In genomic region chr3:72112435-72112834, GRCh38 we compare ENCODE assay signal across 24 cellular contexts.
A peak's percentile ranks its signal among the peaks of the same experiment; 100 is the strongest.
DNase-seq lines count a peak whose midpoint lies in the region; ATAC-seq, FAIRE-seq and TF ChIP-seq lines count a peak whose summit lies in the region.
"Had no signal": no experiment of that assay in that cellular context is flagged by ENCODE, and none has a peak within 500 bp of the region (broad histone marks: within the 10 kb centered on the region; RNA-seq: fewer than 3 reads in every experiment).

No MANE protein-coding gene starts in this region.

- TF ChIP-seq CTCF in HepG2 (CRISPR knock-in tag; IDR thresholded peaks at IDR 0.05), result no peak
- no peak for TF ChIP-seq CTCF in right lobe of liver (IDR thresholded peaks at IDR 0.05)
- TF ChIP-seq CTCF in HEK293 (tag by site-specific recombination; IDR thresholded peaks at IDR 0.05), result no peak
- TF ChIP-seq CTCF in H1 (IDR thresholded peaks at IDR 0.05; ENCODE audit: control extremely low read depth in 1 of 3, insufficient read depth in 1 of 3, low read depth in 1 of 3, low read length in 3 of 3), result no peak

- TF ChIP-seq RAD21 in HepG2 (CRISPR knock-in tag; IDR thresholded peaks at IDR 0.05) (no peak), H1 (IDR thresholded peaks at IDR 0.05 in 1 of 2, conservative IDR thresholded peaks at IDR 0.05 in 1 of 2; ENCODE audit: low read depth in 2 of 2, low read length in 2 of 2) (no peak)

- H3K4ac ChIP-seq in H1 (replicated peaks; ENCODE audit: insufficient read length, low read depth, low read length), result no peak overlapping the region

- ATAC-seq in HepG2 (no peak), right lobe of liver (no peak), GM18907 (IDR thresholded peaks at IDR 0.05; ENCODE audit: unreplicated experiment) (no peak)
- ATAC-seq: GM12878 had no signal

- H3K9me3 ChIP-seq in HepG2 (ENCODE audit: low read length), result no peaks in the 10 kb centered on the region
- no peaks in the 10 kb centered on the region for H3K9me3 ChIP-seq in right lobe of liver
- no peaks in the 10 kb centered on the region for H3K9me3 ChIP-seq in HEK293 (ENCODE audit: control insufficient read depth, insufficient read depth, low read depth, low read length)
- H3K9me3 ChIP-seq in H1 (ENCODE audit: insufficient read depth in 2 of 2, low read depth in 1 of 2, low read length in 1 of 2), result no peaks in the 10 kb centered on the region
- H3K9me3 ChIP-seq: BE2C, BLaER1 had no signal

- CTCF ChIA-PET in HepG2 (lab: Yijun Ruan, JAX; ENCODE audit: low intra/inter-chr PET ratio, low total read pairs) (no interaction called here), HEK293 (lab: Yijun Ruan, JAX) (interaction anchor here (0.6 kb wide), 1 partner anchor 31 kb away, joined by 5 read pairs; no protein-coding TSS in a partner anchor), H1 (lab: Charles Lee; ENCODE audit: partially characterized antibody) (interaction anchor here (1.3 kb wide), 1 partner anchor 710 kb away, joined by 3 read pairs; no protein-coding TSS in a partner anchor)

- intact Hi-C loops in HepG2 (cut with micrococcal nuclease; ENCODE audit: unreplicated experiment) (no loop called here), right lobe of liver (cut with DNase I) (no loop called here)

- H3K14ac ChIP-seq in H1 (ENCODE audit: insufficient read length), result no peak overlapping the region

- H4K5ac ChIP-seq in H1 (ENCODE audit: insufficient read length, low read depth, low read length), result no peak overlapping the region

- no peak for FAIRE-seq in HepG2 (lab: Jason Lieb, UNC)
- FAIRE-seq in H1 (lab: Jason Lieb, UNC), result no peak
- FAIRE-seq: GM12878 had no signal

- no peaks in the 10 kb centered on the region for H3K79me2 ChIP-seq in HepG2 (ENCODE audit: insufficient read depth, low read length)
- no peaks in the 10 kb centered on the region for H3K79me2 ChIP-seq in H1 (ENCODE audit: control insufficient read depth in 1 of 2, insufficient read depth in 2 of 2, low read length in 2 of 2)

- POLR2A ChIA-PET in HepG2 (lab: Yijun Ruan, JAX), result no interaction called here
- POLR2A ChIA-PET in HEK293 (lab: Yijun Ruan, JAX), result no interaction called here
- POLR2A ChIA-PET in H1 (lab: Charles Lee; ENCODE audit: partially characterized antibody), result no interaction called here

- H4K8ac ChIP-seq in H1 (ENCODE audit: extremely low read depth, insufficient read depth, low read length), result no peak overlapping the region

- H3K56ac ChIP-seq in H1 (replicated peaks; ENCODE audit: insufficient read length, low read depth, low read length), result no peak overlapping the region

- no peak overlapping the region for H3K9ac ChIP-seq in HepG2 (ENCODE audit: insufficient read depth, low read depth, low read length)
- H3K9ac ChIP-seq in H1 (replicated peaks in 1 of 4; ENCODE audit: extremely low read depth in 1 of 4, low read depth in 3 of 4, low read length in 3 of 4), result no peak overlapping the region
- H3K9ac ChIP-seq: BLaER1 had no signal

- H3K27ac ChIP-seq in HepG2 (ENCODE audit: extremely low read length, insufficient read depth, low read length) (no peak overlapping the region), right lobe of liver (no peak overlapping the region), HEK293 (ENCODE audit: extremely low read depth, low read depth, low read length) (no peak overlapping the region), H1 (ENCODE audit: low read depth, low read length) (no peak overlapping the region)
- H3K27ac ChIP-seq: 22Rv1, BLaER1 had no signal

- in situ Hi-C loops in HepG2 (cut with HindIII; ENCODE audit: extremely low pct_ligation_motif_present, low pct_unique_long_range_greater_than_20kb), result no loop called here

- H4K20me1 ChIP-seq in HepG2 (ENCODE audit: insufficient read depth, low read length), result no peaks in the 10 kb centered on the region
- no peaks in the 10 kb centered on the region for H4K20me1 ChIP-seq in H1 (replicated peaks in 1 of 2; ENCODE audit: control insufficient read depth in 1 of 2, insufficient read depth in 2 of 2, low read length in 2 of 2)
- H4K20me1 ChIP-seq: BLaER1 had no signal

- H3K4me3 ChIP-seq in HepG2 (replicated peaks in 1 of 3; ENCODE audit: insufficient read depth in 1 of 3, low read depth in 2 of 3, low read length in 3 of 3), result no peak overlapping the region
- H3K4me3 ChIP-seq in right lobe of liver, result no peak overlapping the region
- H3K4me3 ChIP-seq in HEK293 (ENCODE audit: low read depth, low read length), result no peak overlapping the region
- no peak overlapping the region for H3K4me3 ChIP-seq in H1 (ENCODE audit: extremely low read depth in 1 of 4, insufficient read depth in 2 of 4, low read depth in 3 of 4, low read length in 4 of 4)
- H3K4me3 ChIP-seq: BLaER1, GM12878 had no signal

- H3K23me2 ChIP-seq in H1 (ENCODE audit: low read depth, low read length), result no peaks in the 10 kb centered on the region

- TF ChIP-seq EP300 in HepG2 (IDR thresholded peaks at IDR 0.05; ENCODE audit: low read depth in 2 of 2, low read length in 2 of 2) (no peak), HepG2 (CRISPR knock-in tag; IDR thresholded peaks at IDR 0.05; ENCODE audit: borderline replicate concordance) (no peak), H1 (IDR thresholded peaks at IDR 0.05; ENCODE audit: borderline replicate concordance in 1 of 2, low read depth in 2 of 2, low read length in 2 of 2) (no peak)

- H3K27me3 ChIP-seq in HepG2 (ENCODE audit: control insufficient read depth in 1 of 2, insufficient read depth in 2 of 2, low read length in 2 of 2) (no peaks in the 10 kb centered on the region; a peak in 1 of 5 replicates), right lobe of liver (no peaks in the 10 kb centered on the region), H1 (replicated peaks in 1 of 4; ENCODE audit: control insufficient read depth in 3 of 4, extremely low read depth in 1 of 4, insufficient read depth in 3 of 4, low read length in 3 of 4) (no peaks in the 10 kb centered on the region)
- H3K27me3 ChIP-seq: BE2C, BLaER1 had no signal

- no peak overlapping the region for H2BK12ac ChIP-seq in H1 (ENCODE audit: low read depth, low read length)

- no peaks in the 10 kb centered on the region for H3K79me1 ChIP-seq in H1 (ENCODE audit: low read depth, low read length)

- TF ChIP-seq POLR2A in HepG2 (IDR thresholded peaks at IDR 0.05; ENCODE audit: insufficient read depth in 1 of 2, low read depth in 2 of 2, low read length in 2 of 2) (no peak), right lobe of liver (IDR thresholded peaks at IDR 0.05) (no peak), H1 (IDR thresholded peaks at IDR 0.05; ENCODE audit: control extremely low read depth in 1 of 2, low read depth in 2 of 2, low read length in 2 of 2) (no peak)

- H2AK5ac ChIP-seq in H1 (ENCODE audit: low read depth, low read length), result no peak overlapping the region

- H2BK120ac ChIP-seq in H1 (replicated peaks; ENCODE audit: low read depth, low read length), result no peak overlapping the region

- H3K18ac ChIP-seq in H1 (ENCODE audit: extremely low read depth, low read length), result no peak overlapping the region

- H2AFZ ChIP-seq in HepG2 (ENCODE audit: low read length), result no peak overlapping the region
- no peak overlapping the region for H2AFZ ChIP-seq in H1 (ENCODE audit: low read length)

- no peak overlapping the region for H2BK20ac ChIP-seq in H1 (ENCODE audit: low read length)

- 19% methylated on average over 3 of the region's 3 CpGs for WGBS in HepG2 (ENCODE audit: low lambda C conversion rate)
- 97% methylated on average over 3 of the region's 3 CpGs for WGBS in right lobe of liver (ENCODE audit: insufficient coverage, low coverage, low lambda C conversion rate, missing lambda C conversion rate)
- 78% methylated on average over 3 of the region's 3 CpGs; no CpG with 5 or more reads in 1 of the 2 experiments for WGBS in H1 (ENCODE audit: extremely low coverage in 1 of 2, insufficient coverage in 1 of 2, insufficient read length in 1 of 2, insufficient replicate concordance in 2 of 2, low coverage in 1 of 2, low lambda C conversion rate in 2 of 2, missing lambda C conversion rate in 1 of 2), 2 experiments

- no TSS peak for BruUV-seq in HepG2 (replicated peaks; lab: Mats Ljungman, UMichigan)

- no peak for DNase-seq in HepG2 (ENCODE audit: low spot score)
- no peak for DNase-seq in right lobe of liver
- no peak for DNase-seq in H1 (ENCODE audit: low read depth in 1 of 2, low spot score in 2 of 2)
- no peak for DNase-seq in GM19240 (ENCODE audit: insufficient read length, low spot score)
- no peak for DNase-seq in central memory CD4-positive, alpha-beta T cell
- DNase-seq: ACHN; BE2C; C1 segment of cervical spinal cord; CD4-positive, alpha-beta memory T cell; CD4-positive, CD25-positive, alpha-beta regulatory T cell; CD8-positive, alpha-beta memory T cell; COR-L47; DMS 273 treated with DMSO at 0.1 percent for 48 hours; DMS153; DMS53; DMS79; DND-41; EL; GDM1 had no signal

- no peaks in the 10 kb centered on the region for H3K36me3 ChIP-seq in HepG2 (replicated peaks in 1 of 2; ENCODE audit: control insufficient read depth in 1 of 2, insufficient read depth in 2 of 2, low read length in 2 of 2)
- no peaks in the 10 kb centered on the region for H3K36me3 ChIP-seq in right lobe of liver
- no peaks in the 10 kb centered on the region for H3K36me3 ChIP-seq in HEK293 (ENCODE audit: control insufficient read depth in 2 of 2, insufficient read depth in 1 of 2, low read length in 2 of 2)
- no peaks in the 10 kb centered on the region for H3K36me3 ChIP-seq in H1 (ENCODE audit: control insufficient read depth in 2 of 4, insufficient read depth in 4 of 4, low read length in 3 of 4)
- H3K36me3 ChIP-seq: BE2C, BLaER1 had no signal

- H2BK15ac ChIP-seq in H1 (ENCODE audit: low read length), result no peak overlapping the region

- no peak overlapping the region for H2BK5ac ChIP-seq in H1 (ENCODE audit: low read depth, low read length)

- H4K91ac ChIP-seq in H1 (replicated peaks; ENCODE audit: insufficient read length, low read length), result no peak overlapping the region

- H3K23ac ChIP-seq in H1 (ENCODE audit: insufficient read length), result no peak overlapping the region

- H3K4me2 ChIP-seq in HepG2 (ENCODE audit: low read depth, low read length) (no peak overlapping the region), H1 (ENCODE audit: insufficient read depth in 1 of 2, low read depth in 2 of 2, low read length in 2 of 2) (no peak overlapping the region)
- H3K4me2 ChIP-seq: BLaER1 had no signal

- H3K4me1 ChIP-seq in HepG2 (ENCODE audit: insufficient read depth, low read length) (no peaks in the 10 kb centered on the region), right lobe of liver (no peaks in the 10 kb centered on the region), HEK293 (ENCODE audit: control insufficient read depth, insufficient read depth, low read length) (no peaks in the 10 kb centered on the region), H1 (replicated peaks in 1 of 4; ENCODE audit: control insufficient read depth in 3 of 4, insufficient read depth in 4 of 4, low read length in 3 of 4) (peaks cover 0 to 9% (median 0%) of the 10 kb centered on the region in 4 experiments; a peak in 1 of 7 replicates)

TF ChIP-seq in HEK293, 187 proteins besides CTCF, POLR2A, EP300 and RAD21 (continues in another document):
- TF ChIP-seq ZNF768 (tag by site-specific recombination; IDR thresholded peaks at IDR 0.05) (peak; percentile 90), KLF16 (tag by site-specific recombination; IDR thresholded peaks at IDR 0.05) (no peak), KLF10 (tag by site-specific recombination; IDR thresholded peaks at IDR 0.05) (no peak)

TF ChIP-seq in H1, 55 proteins besides CTCF, POLR2A, EP300 and RAD21 (continues in another document):
- TF ChIP-seq ASH2L (IDR thresholded peaks at IDR 0.05; ENCODE audit: low read length), result no peak
- no peak for TF ChIP-seq SIN3A (conservative IDR thresholded peaks at IDR 0.05 in 1 of 2, IDR thresholded peaks at IDR 0.05 in 1 of 2; ENCODE audit: low read depth in 1 of 2, low read length in 2 of 2)

Comparison
In these comparisons a context has a peak if more than half of its experiments do, and no peak if none do; other contexts are left out.
1. Of the 63 proteins assayed by ChIP-seq in both HepG2 and HEK293: peak only in HepG2: none; only in HEK293: none; in both: ZNF768; in neither: 62.